9 cellular contexts compared by ENCODE assay signal in the genomic region with DNA sequence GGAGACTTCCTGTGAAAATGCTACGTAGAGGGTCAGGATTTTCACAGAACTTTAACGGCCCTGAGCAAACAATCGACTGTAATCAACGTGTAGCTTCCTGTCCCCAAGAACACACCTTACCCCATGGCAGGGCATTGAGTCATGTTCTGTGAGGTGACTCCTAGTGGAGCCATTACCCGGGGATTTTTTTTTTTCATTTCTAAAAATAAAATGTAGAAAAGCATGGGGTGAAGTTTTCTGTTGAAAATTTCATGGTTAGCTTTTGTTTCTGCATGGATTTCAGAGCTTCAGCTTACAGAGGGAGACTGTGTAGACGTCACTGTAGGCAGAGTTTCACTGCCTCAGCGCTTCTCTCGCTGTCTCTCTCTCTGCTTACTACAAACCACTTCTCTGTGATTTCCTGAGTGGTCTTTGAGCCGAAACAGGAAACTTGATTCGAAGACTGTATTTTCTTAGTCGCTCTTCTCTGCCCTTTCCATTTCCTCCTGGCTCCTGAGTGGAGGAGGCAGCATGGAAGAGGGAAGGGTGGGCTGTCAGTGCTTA.
DNase-seq lines count a peak whose midpoint lies in the region; ATAC-seq, FAIRE-seq and TF ChIP-seq lines count a peak whose summit lies in the region.
"Had no signal": no experiment of that assay in that cellular context is flagged by ENCODE, and none has a peak within 500 bp of the region (broad histone marks: within the 10 kb centered on the region; RNA-seq: fewer than 3 reads in every experiment).

No MANE protein-coding gene starts in this region.

- H3K36me3 Mint-ChIP-seq in activated naive CD8-positive, alpha-beta T cell treated with anti-CD3 and anti-CD28 coated beads, Interleukin-2, amount 50 U/mL, for 24 hours (ENCODE audit: low read depth): peaks cover 90% of the 10 kb centered on the region
- H3K36me3 Mint-ChIP-seq in naive thymus-derived CD4-positive, alpha-beta T cell: peaks cover 38 to 82% (median 77%) of the 10 kb centered on the region in 5 donors
- H3K36me3 Mint-ChIP-seq in type B pancreatic cell: peaks cover 41% of the 10 kb centered on the region

- peak; percentile 21 for FAIRE-seq in GM12892 (lab: Jason Lieb, UNC)

- H2AK5ac ChIP-seq in trophoblast cell (ENCODE audit: low read length): no peak overlapping the region

- no peak overlapping the region for H3K23ac ChIP-seq in trophoblast cell (ENCODE audit: low read length)

- ATAC-seq in activated naive CD8-positive, alpha-beta T cell treated with anti-CD3 and anti-CD28 coated beads, Interleukin-2, amount 50 U/mL, for 24 hours: peak; percentile 87
- ATAC-seq in naive thymus-derived CD4-positive, alpha-beta T cell: peak; percentile 91

- H3K36me3 ChIP-seq in KOPT-K1 (ENCODE audit: insufficient read depth, low read length) (peaks cover 61% of the 10 kb centered on the region), trophoblast cell (ENCODE audit: control insufficient read depth in 1 of 2, insufficient read depth in 2 of 2, low read length in 2 of 2) (peaks cover 31 to 39% of the 10 kb centered on the region in 2 experiments)
- H3K36me3 ChIP-seq in naive thymus-derived CD4-positive, alpha-beta T cell (ENCODE audit: control insufficient read depth in 2 of 3, insufficient read depth in 3 of 3, low read length in 3 of 3): peaks cover 19 to 54% (median 22%) of the 10 kb centered on the region in 3 experiments

- no peaks in the 10 kb centered on the region for H3K9me3 Mint-ChIP-seq in activated naive CD8-positive, alpha-beta T cell treated with anti-CD3 and anti-CD28 coated beads, Interleukin-2, amount 50 U/mL, for 24 hours
- peaks cover 0 to 2% (median 0%) of the 10 kb centered on the region in 11 donors for H3K9me3 Mint-ChIP-seq in naive thymus-derived CD4-positive, alpha-beta T cell
- H3K9me3 Mint-ChIP-seq in type B pancreatic cell: no peaks in the 10 kb centered on the region

- no peak overlapping the region for H3K18ac ChIP-seq in trophoblast cell (ENCODE audit: low read length)

- no peak for TF ChIP-seq POLR2A in GM12892 (IDR thresholded peaks at IDR 0.05; ENCODE audit: low read depth, low read length)

- H3K27ac Mint-ChIP-seq in activated naive CD8-positive, alpha-beta T cell treated with anti-CD3 and anti-CD28 coated beads, Interleukin-2, amount 50 U/mL, for 24 hours: peak overlapping the region; percentile 92
- peak overlapping the region; percentile 87 to 99 (median 97) for H3K27ac Mint-ChIP-seq in naive thymus-derived CD4-positive, alpha-beta T cell
- no peak overlapping the region for H3K27ac Mint-ChIP-seq in type B pancreatic cell

- H3K4me3 ChIP-seq in naive thymus-derived CD4-positive, alpha-beta T cell (ENCODE audit: low read length): peak overlapping the region; percentile 33
- no peak overlapping the region for H3K4me3 ChIP-seq in trophoblast cell (ENCODE audit: low read depth, low read length)

- no peak overlapping the region for H3K4me2 ChIP-seq in trophoblast cell (ENCODE audit: low read length)

- CTCF ChIA-PET in naive thymus-derived CD4-positive, alpha-beta T cell (lab: Charles Lee): interaction anchor here (0.6 to 2.8 kb wide), 5 partner anchors 11 to 487 kb away, joined by 3 to 10 read pairs (median 3); partner anchors contain the start of gene BDH2

- H3K9me3 ChIP-seq in KOPT-K1 (ENCODE audit: insufficient read depth, low read length, poor library complexity, severe bottlenecking) (no peaks in the 10 kb centered on the region), trophoblast cell (ENCODE audit: insufficient read depth, low read depth, low read length) (no peaks in the 10 kb centered on the region)
- H3K9me3 ChIP-seq in naive thymus-derived CD4-positive, alpha-beta T cell (ENCODE audit: control insufficient read depth in 2 of 3, low read length in 3 of 3): no peaks in the 10 kb centered on the region

- no CpG with 5 or more reads among the region's 11 CpGs for WGBS in trophoblast cell (ENCODE audit: extremely low coverage, insufficient coverage, insufficient read length)

- no peak overlapping the region for H3K9ac ChIP-seq in trophoblast cell (ENCODE audit: low read length)

- H3K79me2 ChIP-seq in trophoblast cell (ENCODE audit: control insufficient read depth, insufficient read depth, low read length, poor library complexity): no peaks in the 10 kb centered on the region

- H2BK12ac ChIP-seq in trophoblast cell (ENCODE audit: low read length): no peak overlapping the region

- no peak for TF ChIP-seq CTCF in type B pancreatic cell (conservative IDR thresholded peaks at IDR 0.05)

- H3K79me1 ChIP-seq in trophoblast cell (ENCODE audit: low read length): no peaks in the 10 kb centered on the region

- no peaks in the 10 kb centered on the region for H3K27me3 Mint-ChIP-seq in activated naive CD8-positive, alpha-beta T cell treated with anti-CD3 and anti-CD28 coated beads, Interleukin-2, amount 50 U/mL, for 24 hours
- no peaks in the 10 kb centered on the region for H3K27me3 Mint-ChIP-seq in naive thymus-derived CD4-positive, alpha-beta T cell
- no peaks in the 10 kb centered on the region for H3K27me3 Mint-ChIP-seq in type B pancreatic cell

- H4K91ac ChIP-seq in trophoblast cell (ENCODE audit: low read depth, low read length): no peak overlapping the region

- no peak overlapping the region for H3K14ac ChIP-seq in trophoblast cell (ENCODE audit: low read length)

- no peaks in the 10 kb centered on the region for H3K27me3 ChIP-seq in naive thymus-derived CD4-positive, alpha-beta T cell (ENCODE audit: control insufficient read depth in 2 of 2, insufficient read depth in 2 of 2, low read length in 2 of 2)
- no peaks in the 10 kb centered on the region for H3K27me3 ChIP-seq in trophoblast cell (ENCODE audit: insufficient read depth, low read length)

- H3K4me1 ChIP-seq in naive thymus-derived CD4-positive, alpha-beta T cell (ENCODE audit: control insufficient read depth in 2 of 2, insufficient read depth in 2 of 2, low read length in 2 of 2): peaks cover 38 to 49% of the 10 kb centered on the region in 2 donors
- peaks cover 5% of the 10 kb centered on the region in 2 experiments for H3K4me1 ChIP-seq in trophoblast cell (ENCODE audit: control insufficient read depth in 1 of 2, insufficient read depth in 2 of 2, low read length in 2 of 2)

- H3K4ac ChIP-seq in trophoblast cell (ENCODE audit: low read depth, low read length): no peak overlapping the region

- no peak overlapping the region for H4K12ac ChIP-seq in trophoblast cell (ENCODE audit: low read depth, low read length)

- H3K27ac ChIP-seq in KOPT-K1 (ENCODE audit: low read depth, low read length, poor library complexity, severe bottlenecking) (peak overlapping the region; percentile 46), trophoblast cell (ENCODE audit: low read depth, low read length) (no peak overlapping the region)
- H3K27ac ChIP-seq in naive thymus-derived CD4-positive, alpha-beta T cell (ENCODE audit: low read depth, low read length): peak overlapping the region; percentile 75

- no peak overlapping the region for H2AFZ ChIP-seq in trophoblast cell (ENCODE audit: insufficient read depth, low read length, poor library complexity)

- H4K8ac ChIP-seq in trophoblast cell (ENCODE audit: low read depth, low read length): no peak overlapping the region

- no peak overlapping the region for H2BK120ac ChIP-seq in trophoblast cell (ENCODE audit: insufficient read depth, low read length, poor library complexity)

- POLR2A ChIA-PET in naive thymus-derived CD4-positive, alpha-beta T cell (lab: Charles Lee): interaction anchor here (0.7 to 3.1 kb wide), 17 partner anchors 8 to 462 kb away, joined by 3 to 11 read pairs (median 4); partner anchors contain the start of genes NFKB1, SLC39A8 and UBE2D3

- H3K4me1 Mint-ChIP-seq in activated naive CD8-positive, alpha-beta T cell treated with anti-CD3 and anti-CD28 coated beads, Interleukin-2, amount 50 U/mL, for 24 hours: peaks cover 84% of the 10 kb centered on the region
- peaks cover 33 to 88% (median 81%) of the 10 kb centered on the region in 7 donors for H3K4me1 Mint-ChIP-seq in naive thymus-derived CD4-positive, alpha-beta T cell
- H3K4me1 Mint-ChIP-seq in type B pancreatic cell (ENCODE audit: unreplicated experiment): no peaks in the 10 kb centered on the region

- intact Hi-C loops in naive thymus-derived CD4-positive, alpha-beta T cell (cut with micrococcal nuclease): loop anchor here (1.0 to 5.0 kb wide), 14 partner anchors 8 to 464 kb away; partner anchors contain the start of genes SLC39A8 (in 2 of the 2), UBE2D3 (in 2 of the 2) and SLC9B2 (in 1 of the 2)

- no peak for DNase-seq in GM12892 (ENCODE audit: insufficient read length)
- no peak for DNase-seq in activated naive CD8-positive, alpha-beta T cell treated with anti-CD3 and anti-CD28 coated beads, Interleukin-2, amount 50 U/mL, for 24 hours
- peak in 7 of 9 donors; percentile 52 to 74 (median 67) for DNase-seq in naive thymus-derived CD4-positive, alpha-beta T cell
- no peak for DNase-seq in type B pancreatic cell (ENCODE audit: extremely low spot score, unreplicated experiment)
- no peak for DNase-seq in trophoblast cell
- DNase-seq in NCI-H1048 (lab: John Stamatoyannopoulos, UW): no peak
- DNase-seq in NCI-H1105 (lab: John Stamatoyannopoulos, UW): no peak
- DNase-seq: erythroblast had no signal

- H3K4me3 Mint-ChIP-seq in activated naive CD8-positive, alpha-beta T cell treated with anti-CD3 and anti-CD28 coated beads, Interleukin-2, amount 50 U/mL, for 24 hours: peak overlapping the region; percentile 60
- H3K4me3 Mint-ChIP-seq in naive thymus-derived CD4-positive, alpha-beta T cell: peak overlapping the region; percentile 51 to 80 (median 74)
- no peak overlapping the region for H3K4me3 Mint-ChIP-seq in type B pancreatic cell

- H2BK5ac ChIP-seq in trophoblast cell (ENCODE audit: low read depth, low read length, poor library complexity): no peak overlapping the region

Comparison
In these comparisons a context has a peak if more than half of its experiments do, and no peak if none do; other contexts are left out.
1. DNase-seq: peak in naive thymus-derived CD4-positive, alpha-beta T cell (7 of 9); none in GM12892 (single experiment), activated naive CD8-positive, alpha-beta T cell treated with anti-CD3 and anti-CD28 coated beads, Interleukin-2, amount 50 U/mL, for 24 hours (single experiment), type B pancreatic cell (single experiment), trophoblast cell (0 of 2), NCI-H1048 (single experiment) and NCI-H1105 (single experiment).